ENCODE assay signal across 1 cellular context in the genomic region with DNA sequence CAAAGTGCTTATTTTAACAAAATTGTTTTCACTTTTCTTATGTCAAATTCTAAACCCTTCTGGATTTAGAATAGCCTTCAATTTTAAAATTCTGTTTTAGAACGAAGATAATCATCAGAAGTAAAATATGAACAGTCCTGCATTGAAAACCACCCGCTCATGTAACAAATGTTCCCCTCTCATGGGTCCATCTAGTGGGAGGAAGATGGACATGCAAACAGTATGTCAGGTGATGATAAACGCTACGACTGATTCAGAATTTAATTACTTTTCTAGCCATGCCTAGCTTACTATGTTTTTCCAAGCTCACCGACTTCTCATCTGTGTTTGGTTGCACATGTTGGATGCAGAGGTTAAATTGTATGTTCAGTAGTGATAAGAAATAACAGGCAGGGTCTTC.
TF ChIP-seq lines count a peak whose summit lies in the region.

No MANE protein-coding gene starts in this region.

TF ChIP-seq in endothelial cell of umbilical vein, 7 proteins besides CTCF, POLR2A, EP300 and RAD21:
- TF ChIP-seq EZH2 (IDR thresholded peaks at IDR 0.05; ENCODE audit: borderline replicate concordance, low read depth, low read length, severe bottlenecking) (no peak), JUN (IDR thresholded peaks at IDR 0.05; ENCODE audit: borderline replicate concordance, insufficient read depth, insufficient read length, low read depth) (no peak), POLR2AphosphoS5 (IDR thresholded peaks at IDR 0.05; ENCODE audit: insufficient read depth, low read depth, low read length) (no peak), FOS (IDR thresholded peaks at IDR 0.05; ENCODE audit: borderline replicate concordance, insufficient read depth, low read length) (no peak), GATA2 (IDR thresholded peaks at IDR 0.05; ENCODE audit: insufficient read depth, insufficient read length, low read depth, low read length) (no peak), MYC (IDR thresholded peaks at IDR 0.05; ENCODE audit: low read depth, low read length) (no peak)
- TF ChIP-seq, protein P1, sequence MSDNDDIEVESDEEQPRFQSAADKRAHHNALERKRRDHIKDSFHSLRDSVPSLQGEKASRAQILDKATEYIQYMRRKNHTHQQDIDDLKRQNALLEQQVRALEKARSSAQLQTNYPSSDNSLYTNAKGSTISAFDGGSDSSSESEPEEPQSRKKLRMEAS (IDR thresholded peaks at IDR 0.05; ENCODE audit: insufficient read depth, insufficient read length): no peak
TF ChIP-seq in endothelial cell of umbilical vein: peak in this region for 0.
